In genomic region chr5:14143509-14143842, GRCh38 we compare ENCODE assay signal across 8 cellular contexts. TPM values are rescaled to one million over a fixed set of nuclear protein-coding genes. Genes with fewer than 3 reads are reported as not detected.
A peak's percentile ranks its signal among the peaks of the same experiment; 100 is the strongest.
DNase-seq lines count a peak whose midpoint lies in the region; TF ChIP-seq lines count a peak whose summit lies in the region.

No MANE protein-coding gene starts in this region.

- H3K27me3 ChIP-seq in GM06990 (replicated peaks; ENCODE audit: control insufficient read depth, insufficient read depth, low read length) (no peaks in the 10 kb centered on the region), SJCRH30 (no peaks in the 10 kb centered on the region), layer of hippocampus (ENCODE audit: control insufficient read depth, insufficient read depth, low read length) (no peaks in the 10 kb centered on the region)

- H3K36me3 ChIP-seq in GM06990 (ENCODE audit: control insufficient read depth, insufficient read depth, low read length), result no peaks in the 10 kb centered on the region
- H3K36me3 ChIP-seq in HEK293 (ENCODE audit: control insufficient read depth in 2 of 2, insufficient read depth in 1 of 2, low read length in 2 of 2), result no peaks in the 10 kb centered on the region
- no peaks in the 10 kb centered on the region; the same call in 1 of the 2 replicates for H3K36me3 ChIP-seq in SJCRH30

- TF ChIP-seq CTCF in GM06990 (IDR thresholded peaks at IDR 0.05; ENCODE audit: insufficient read depth, low read length, poor library complexity, severe bottlenecking) (no peak), HEK293 (tag by site-specific recombination; IDR thresholded peaks at IDR 0.05) (no peak)

- H3K4me1 ChIP-seq in HEK293 (ENCODE audit: control insufficient read depth, insufficient read depth, low read length) (peaks cover 44% of the 10 kb centered on the region), SJCRH30 (peaks cover 11% of the 10 kb centered on the region)

- H3K27ac ChIP-seq in HEK293 (ENCODE audit: extremely low read depth, low read depth, low read length) (peak overlapping the region; percentile 98), SJCRH30 (no peak overlapping the region), layer of hippocampus (ENCODE audit: low read depth, low read length) (peak overlapping the region; percentile 90)

- CTCF ChIA-PET in HEK293 (lab: Yijun Ruan, JAX), result interaction anchor here (0.6 to 2.0 kb wide), 15 partner anchors 10 to 182 kb away, joined by 3 to 8 read pairs (median 3); no protein-coding TSS in a partner anchor

- H3K4me3 ChIP-seq in GM06990 (replicated peaks; ENCODE audit: low read depth, low read length), result peak overlapping the region; percentile 79
- peak overlapping the region; percentile 69 for H3K4me3 ChIP-seq in HEK293 (ENCODE audit: low read depth, low read length)
- H3K4me3 ChIP-seq in SJCRH30, result peak overlapping the region; percentile 77

- POLR2A ChIA-PET in HEK293 (lab: Yijun Ruan, JAX), result interaction anchor here (0.5 to 2.6 kb wide), 9 partner anchors 11 to 144 kb away, joined by 3 to 28 read pairs (median 3); no protein-coding TSS in a partner anchor

- DNase-seq in GM06990 (ENCODE audit: extremely low read depth, insufficient read length), result no peak
- no peak for DNase-seq in SJCRH30
- no peak for DNase-seq in activated naive CD4-positive, alpha-beta T cell (lab: John Stamatoyannopoulos, UW)
- no peak for DNase-seq in NCI-H1694 treated with DMSO at 0.1 percent for 48 hours (lab: John Stamatoyannopoulos, UW)
- no peak for DNase-seq in pons (ENCODE audit: low spot score)
- no peak for DNase-seq in NCI-H1694 (lab: John Stamatoyannopoulos, UW)

- H3K9me3 ChIP-seq in HEK293 (ENCODE audit: control insufficient read depth, insufficient read depth, low read depth, low read length) (no peaks in the 10 kb centered on the region), SJCRH30 (replicated peaks) (no peaks in the 10 kb centered on the region)

TF ChIP-seq in HEK293, 187 proteins besides CTCF, POLR2A, EP300 and RAD21:
- TF ChIP-seq ZNF658 (tag by site-specific recombination; IDR thresholded peaks at IDR 0.05), result no peak
- no peak for TF ChIP-seq ZNF768 (tag by site-specific recombination; IDR thresholded peaks at IDR 0.05)
- TF ChIP-seq ZNF830 (tag by site-specific recombination; IDR thresholded peaks at IDR 0.05; ENCODE audit: low read depth), result no peak
- TF ChIP-seq, protein P1, sequence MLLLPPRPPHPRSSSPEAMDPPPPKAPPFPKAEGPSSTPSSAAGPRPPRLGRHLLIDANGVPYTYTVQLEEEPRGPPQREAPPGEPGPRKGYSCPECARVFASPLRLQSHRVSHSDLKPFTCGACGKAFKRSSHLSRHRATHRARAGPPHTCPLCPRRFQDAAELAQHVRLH (tag by site-specific recombination; IDR thresholded peaks at IDR 0.05), result no peak
- TF ChIP-seq ZNF138 (tag by site-specific recombination; IDR thresholded peaks at IDR 0.05; ENCODE audit: borderline replicate concordance), result no peak
- no peak for TF ChIP-seq ZSCAN18 (tag by site-specific recombination; IDR thresholded peaks at IDR 0.05)
- TF ChIP-seq ZNF777 (tag by site-specific recombination; IDR thresholded peaks at IDR 0.05; ENCODE audit: borderline replicate concordance), result no peak
- TF ChIP-seq GLI2 (tag by site-specific recombination; IDR thresholded peaks at IDR 0.05; ENCODE audit: borderline replicate concordance, low read depth), result no peak
- no peak for TF ChIP-seq ZNF211 (tag by site-specific recombination; IDR thresholded peaks at IDR 0.05; ENCODE audit: low read depth)
- no peak for TF ChIP-seq ZNF555 (tag by site-specific recombination; conservative IDR thresholded peaks at IDR 0.05)
- no peak for TF ChIP-seq KLF16 (tag by site-specific recombination; IDR thresholded peaks at IDR 0.05)
- no peak for TF ChIP-seq YY1 (tag by site-specific recombination; IDR thresholded peaks at IDR 0.05)
- TF ChIP-seq, protein P2, sequence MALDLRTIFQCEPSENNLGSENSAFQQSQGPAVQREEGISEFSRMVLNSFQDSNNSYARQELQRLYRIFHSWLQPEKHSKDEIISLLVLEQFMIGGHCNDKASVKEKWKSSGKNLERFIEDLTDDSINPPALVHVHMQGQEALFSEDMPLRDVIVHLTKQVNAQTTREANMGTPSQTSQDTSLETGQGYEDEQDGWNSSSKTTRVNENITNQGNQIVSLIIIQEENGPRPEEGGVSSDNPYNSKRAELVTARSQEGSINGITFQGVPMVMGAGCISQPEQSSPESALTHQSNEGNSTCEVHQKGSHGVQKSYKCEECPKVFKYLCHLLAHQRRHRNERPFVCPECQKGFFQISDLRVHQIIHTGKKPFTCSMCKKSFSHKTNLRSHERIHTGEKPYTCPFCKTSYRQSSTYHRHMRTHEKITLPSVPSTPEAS (tag by site-specific recombination; IDR thresholded peaks at IDR 0.05), result no peak
- TF ChIP-seq YY2 (tag by site-specific recombination; IDR thresholded peaks at IDR 0.05), result no peak
- no peak for TF ChIP-seq ZNF311 (tag by site-specific recombination; IDR thresholded peaks at IDR 0.05; ENCODE audit: borderline replicate concordance)
- TF ChIP-seq ZNF626 (tag by site-specific recombination; IDR thresholded peaks at IDR 0.05), result no peak

RNA-seq across cellular contexts. Expression of gene TRIO, which starts 0.3 kb away (rescaled TPM):
- total RNA-seq in SJCRH30 (2014; rRNA removed; shearing (Covaris generic)), result 67.9 and 82.9 TPM in 2 replicates
